12 cellular contexts compared by ENCODE assay signal in the genomic region with DNA sequence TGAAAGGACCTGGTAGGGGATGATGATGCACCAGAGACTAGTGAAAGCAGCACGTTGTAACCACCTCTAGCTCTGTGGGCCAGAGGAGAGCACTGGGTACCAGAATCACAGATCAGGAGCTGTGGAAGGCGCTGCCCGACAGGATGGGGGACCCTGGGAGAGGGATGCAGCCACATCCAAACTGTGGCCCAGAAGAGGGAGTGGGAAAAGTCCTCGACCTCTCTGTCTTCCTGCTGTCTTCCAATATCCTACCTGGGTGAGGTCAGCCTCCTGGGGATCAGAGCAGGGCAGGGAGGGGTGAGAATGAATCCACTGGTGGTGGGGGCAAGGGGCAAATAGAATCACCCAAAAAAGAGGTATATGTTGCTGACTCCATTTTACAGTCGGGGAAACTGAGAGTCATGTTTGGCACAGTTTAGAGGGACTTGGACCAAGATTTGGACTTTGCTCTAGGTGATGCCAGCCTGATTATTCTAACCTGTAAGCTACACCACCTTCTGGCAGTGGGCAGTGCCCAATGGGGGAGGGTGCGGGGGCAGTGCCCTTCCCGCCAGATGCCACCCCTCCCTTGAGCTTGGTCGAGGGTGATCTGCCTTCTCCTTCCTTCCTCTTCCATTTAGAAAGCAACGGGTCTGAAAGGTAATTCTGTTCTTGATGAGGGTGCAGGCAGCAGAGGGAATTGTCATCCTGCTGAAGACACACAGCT.
DNase-seq lines count a peak whose midpoint lies in the region; ATAC-seq, FAIRE-seq and TF ChIP-seq lines count a peak whose summit lies in the region.
"Had no signal": no experiment of that assay in that cellular context is flagged by ENCODE, and none has a peak within 500 bp of the region (broad histone marks: within the 10 kb centered on the region; RNA-seq: fewer than 3 reads in every experiment).

No MANE protein-coding gene starts in this region.

- H3K27ac Mint-ChIP-seq in activated T-cell treated with anti-CD3 and anti-CD28 coated beads, Interleukin-2, amount 50 U/mL, for 24 hours: no peak overlapping the region
- no peak overlapping the region for H3K27ac Mint-ChIP-seq in WTC11
- H3K27ac Mint-ChIP-seq: activated CD4-positive, alpha-beta T cell treated with anti-CD3 and anti-CD28 coated beads, Interleukin-2, amount 10 ng/mL, durations not matched to agents 7 days and 5 days had no signal

- H3K27me3 Mint-ChIP-seq in activated T-cell treated with anti-CD3 and anti-CD28 coated beads, Interleukin-2, amount 50 U/mL, for 24 hours: peaks cover 8% of the 10 kb centered on the region
- no peaks in the 10 kb centered on the region for H3K27me3 Mint-ChIP-seq in WTC11 (ENCODE audit: low read depth)
- H3K27me3 Mint-ChIP-seq: activated CD4-positive, alpha-beta T cell treated with anti-CD3 and anti-CD28 coated beads, Interleukin-2, amount 10 ng/mL, durations not matched to agents 7 days and 5 days had no signal

- peaks cover 83% of the 10 kb centered on the region for H3K4me1 Mint-ChIP-seq in activated T-cell treated with anti-CD3 and anti-CD28 coated beads, Interleukin-2, amount 50 U/mL, for 24 hours (ENCODE audit: low read depth)
- H3K4me1 Mint-ChIP-seq in WTC11: peaks cover 48% of the 10 kb centered on the region

- H3K27ac ChIP-seq in transverse colon: peak overlapping the region; percentile 65 to 73 (median 67)

- H3K4me3 Mint-ChIP-seq in activated T-cell treated with anti-CD3 and anti-CD28 coated beads, Interleukin-2, amount 50 U/mL, for 24 hours: no peak overlapping the region
- H3K4me3 Mint-ChIP-seq in WTC11: no peak overlapping the region
- H3K4me3 Mint-ChIP-seq: activated CD4-positive, alpha-beta T cell treated with anti-CD3 and anti-CD28 coated beads, Interleukin-2, amount 10 ng/mL, durations not matched to agents 7 days and 5 days had no signal

- H3K9me3 Mint-ChIP-seq in activated T-cell treated with anti-CD3 and anti-CD28 coated beads, Interleukin-2, amount 50 U/mL, for 24 hours: no peaks in the 10 kb centered on the region
- H3K9me3 Mint-ChIP-seq in WTC11: no peaks in the 10 kb centered on the region
- H3K9me3 Mint-ChIP-seq: activated CD4-positive, alpha-beta T cell treated with anti-CD3 and anti-CD28 coated beads, Interleukin-2, amount 10 ng/mL, durations not matched to agents 7 days and 5 days had no signal

- TF ChIP-seq EP300 in transverse colon (IDR thresholded peaks at IDR 0.05; ENCODE audit: low read depth): no peak

- no peak for TF ChIP-seq POLR2A in transverse colon (IDR thresholded peaks at IDR 0.05)

- in situ Hi-C loops in transverse colon (cut with MboI; ENCODE audit: low pct_ligation_motif_present in 1 of 4, low pct_unique_long_range_greater_than_20kb in 1 of 4, low sequenced_read_pairs in 3 of 4): no loop called here

- DNase-seq in activated T-cell treated with anti-CD3 and anti-CD28 coated beads, Interleukin-2, amount 50 U/mL, for 24 hours: peak; percentile 12
- DNase-seq in activated T-cell treated with anti-CD3 and anti-CD28 coated beads for 4 hours (no peak), bronchial epithelial cell (ENCODE audit: low read depth) (no peak), mucosa of gallbladder (ENCODE audit: low spot score) (peak; percentile 72), transverse colon (no peak), 8988T (no peak), WTC11 (ENCODE audit: low spot score) (no peak)
- DNase-seq: activated CD4-positive, alpha-beta T cell treated with anti-CD3 and anti-CD28 coated beads, Interleukin-2, amount 10 ng/mL, durations not matched to agents 7 days and 5 days; amniotic stem cell had no signal

- H3K36me3 Mint-ChIP-seq in activated T-cell treated with anti-CD3 and anti-CD28 coated beads, Interleukin-2, amount 50 U/mL, for 24 hours (ENCODE audit: low read depth): no peaks in the 10 kb centered on the region
- H3K36me3 Mint-ChIP-seq in WTC11: no peaks in the 10 kb centered on the region

- intact Hi-C loops in transverse colon (cut with DNase I; ENCODE audit: low total_unique reads): no loop called here

- no peaks in the 10 kb centered on the region for H3K9me3 ChIP-seq in transverse colon
- H3K9me3 ChIP-seq: prostate gland had no signal

- H3K36me3 ChIP-seq in bronchial epithelial cell (ENCODE audit: control insufficient read depth, insufficient read depth, low read length) (no peaks in the 10 kb centered on the region), transverse colon (no peaks in the 10 kb centered on the region)
- H3K36me3 ChIP-seq: prostate gland had no signal

- peak; percentile 28 for FAIRE-seq in bronchial epithelial cell (lab: Jason Lieb, UNC)
- FAIRE-seq: K562 had no signal

- POLR2A ChIA-PET in WTC11 (lab: Charles Lee): interaction anchor here (0.6 kb wide), 1 partner anchor 26 kb away, joined by 3 read pairs; no protein-coding TSS in a partner anchor

- peaks cover 9 to 23% (median 18%) of the 10 kb centered on the region in 4 donors for H3K4me1 ChIP-seq in transverse colon
- H3K4me1 ChIP-seq: prostate gland had no signal

- no peak for TF ChIP-seq CTCF in bronchial epithelial cell (IDR thresholded peaks at IDR 0.05; ENCODE audit: insufficient read depth, low read length, severe bottlenecking)
- TF ChIP-seq CTCF in transverse colon (IDR thresholded peaks at IDR 0.05): no peak
- no peak for TF ChIP-seq CTCF in WTC11 (IDR thresholded peaks at IDR 0.05)

- ATAC-seq in HG03039 (IDR thresholded peaks at IDR 0.05; ENCODE audit: unreplicated experiment) (no peak), WTC11 (no peak)
- ATAC-seq: K562 had no signal

- CTCF ChIA-PET in WTC11 (lab: Charles Lee): interaction anchor here (3.4 kb wide), 1 partner anchor 36 kb away, joined by 12 read pairs; no protein-coding TSS in a partner anchor

- H3K27me3 ChIP-seq in bronchial epithelial cell (ENCODE audit: control insufficient read depth, insufficient read depth, low read length) (no peaks in the 10 kb centered on the region), transverse colon (no peaks in the 10 kb centered on the region)

- H3K4me3 ChIP-seq in bronchial epithelial cell (ENCODE audit: low read depth, low read length): no peak overlapping the region
- no peak overlapping the region for H3K4me3 ChIP-seq in transverse colon
- H3K4me3 ChIP-seq: K562, prostate gland had no signal

- WGBS in transverse colon (ENCODE audit: low coverage in 1 of 2), 2 donors: 50 to 63% methylated on average over 1 to 9 of the region's 9 CpGs

TF ChIP-seq in WTC11, 78 proteins besides CTCF, POLR2A, EP300 and RAD21 (continues in another document):
- no peak for TF ChIP-seq ATF2 (CRISPR knock-in tag; IDR thresholded peaks at IDR 0.05; ENCODE audit: borderline replicate concordance, low read depth)
- TF ChIP-seq ZNF232 (CRISPR knock-in tag; IDR thresholded peaks at IDR 0.05): no peak
- TF ChIP-seq ZNF121 (CRISPR knock-in tag; IDR thresholded peaks at IDR 0.05): no peak
- TF ChIP-seq, protein P1, sequence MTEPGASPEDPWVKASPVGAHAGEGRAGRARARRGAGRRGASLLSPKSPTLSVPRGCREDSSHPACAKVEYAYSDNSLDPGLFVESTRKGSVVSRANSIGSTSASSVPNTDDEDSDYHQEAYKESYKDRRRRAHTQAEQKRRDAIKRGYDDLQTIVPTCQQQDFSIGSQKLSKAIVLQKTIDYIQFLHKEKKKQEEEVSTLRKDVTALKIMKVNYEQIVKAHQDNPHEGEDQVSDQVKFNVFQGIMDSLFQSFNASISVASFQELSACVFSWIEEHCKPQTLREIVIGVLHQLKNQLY (CRISPR knock-in tag; IDR thresholded peaks at IDR 0.05): no peak
- no peak for TF ChIP-seq TEAD1 (CRISPR knock-in tag; IDR thresholded peaks at IDR 0.05)
- TF ChIP-seq TP53 (CRISPR knock-in tag; IDR thresholded peaks at IDR 0.05): no peak
- no peak for TF ChIP-seq HMGXB4 (CRISPR knock-in tag; IDR thresholded peaks at IDR 0.05)
- no peak for TF ChIP-seq NFE2L1 (CRISPR knock-in tag; IDR thresholded peaks at IDR 0.05)
- no peak for TF ChIP-seq E2F4 (CRISPR knock-in tag; IDR thresholded peaks at IDR 0.05; ENCODE audit: borderline replicate concordance, low read depth)

Comparison
In these comparisons a context has a peak if more than half of its experiments do, and no peak if none do; other contexts are left out.
1. DNase-seq: peak in activated T-cell treated with anti-CD3 and anti-CD28 coated beads, Interleukin-2, amount 50 U/mL, for 24 hours (single experiment) and mucosa of gallbladder (single experiment); none in activated T-cell treated with anti-CD3 and anti-CD28 coated beads for 4 hours (single experiment), bronchial epithelial cell (single experiment), transverse colon (single experiment), 8988T (single experiment) and WTC11 (single experiment).